ENCODE assay signal across 20 cellular contexts in genomic region chr1:12188657-12189327, GRCh38. TPM values are rescaled to one million over a fixed set of nuclear protein-coding genes. Genes with fewer than 3 reads are reported as not detected.
DNase-seq lines count a peak whose midpoint lies in the region; ATAC-seq and TF ChIP-seq lines count a peak whose summit lies in the region.
"Had no signal": no experiment of that assay in that cellular context is flagged by ENCODE, and none has a peak within 500 bp of the region (broad histone marks: within the 10 kb centered on the region; RNA-seq: fewer than 3 reads in every experiment).

No MANE protein-coding gene starts in this region.

- DNase-seq in activated naive CD4-positive, alpha-beta T cell treated with anti-CD3 and anti-CD28 coated beads for 36 hours = no peak
- no peak for DNase-seq in activated naive CD4-positive, alpha-beta T cell treated with anti-CD3 and anti-CD28 coated beads, Interleukin-2, amount 10 ng/mL, durations not matched to agents 7 days and 5 days
- DNase-seq in Peyer's patch (peak in 2 of 3 donors; percentile 76 to 78), left colon (no peak), NCI-H748 treated with DMSO at 0.1 percent for 48 hours (lab: John Stamatoyannopoulos, UW) (no peak), NOMO-1 (lab: John Stamatoyannopoulos, UW; ENCODE audit: unreplicated experiment in 2 of 2) (no peak)
- DNase-seq in stimulated activated naive B cell treated with anti-CD40 and anti-IgM and Interleukin-4, amounts not matched to agents 10 μg/mL and 1 μg/mL and 100 μg/mL, for 72 hours = no peak
- DNase-seq: ACHN; activated CD4-positive, alpha-beta T cell treated with anti-CD3 and anti-CD28 coated beads, Interleukin-2, amount 50 U/mL, for 48 hours; anterior cingulate cortex; effector CD8-positive, alpha-beta T cell; heart right ventricle; islet precursor cell; NCI-H1105; NCI-H774; stomach had no signal

- peaks cover 17% of the 10 kb centered on the region for H3K4me1 Mint-ChIP-seq in activated naive CD4-positive, alpha-beta T cell treated with anti-CD3 and anti-CD28 coated beads for 36 hours (ENCODE audit: low read depth)
- H3K4me1 Mint-ChIP-seq in activated naive CD4-positive, alpha-beta T cell treated with anti-CD3 and anti-CD28 coated beads, Interleukin-2, amount 10 ng/mL, durations not matched to agents 7 days and 5 days = peaks cover 42% of the 10 kb centered on the region
- H3K4me1 Mint-ChIP-seq in stimulated activated naive B cell treated with anti-CD40 and anti-IgM and Interleukin-4, amounts not matched to agents 10 μg/mL and 1 μg/mL and 100 μg/mL, for 72 hours = peaks cover 33 to 60% of the 10 kb centered on the region in 2 donors

- intact Hi-C loops in activated naive CD4-positive, alpha-beta T cell treated with anti-CD3 and anti-CD28 coated beads for 36 hours (cut with micrococcal nuclease) = loop anchor here (1.0 kb wide), 1 partner anchor 36 kb away; no protein-coding TSS in a partner anchor
- intact Hi-C loops in left colon (cut with DNase I, micrococcal nuclease) = no loop called here

- H3K9me3 Mint-ChIP-seq in activated naive CD4-positive, alpha-beta T cell treated with anti-CD3 and anti-CD28 coated beads for 36 hours = no peaks in the 10 kb centered on the region
- no peaks in the 10 kb centered on the region for H3K9me3 Mint-ChIP-seq in activated naive CD4-positive, alpha-beta T cell treated with anti-CD3 and anti-CD28 coated beads, Interleukin-2, amount 10 ng/mL, durations not matched to agents 7 days and 5 days
- no peaks in the 10 kb centered on the region for H3K9me3 Mint-ChIP-seq in stimulated activated naive B cell treated with anti-CD40 and anti-IgM and Interleukin-4, amounts not matched to agents 10 μg/mL and 1 μg/mL and 100 μg/mL, for 72 hours
- H3K9me3 Mint-ChIP-seq: neural progenitor cell had no signal

- H3K9me3 ChIP-seq in Peyer's patch = no peaks in the 10 kb centered on the region
- H3K9me3 ChIP-seq: heart right ventricle, stomach had no signal

- H3K27me3 ChIP-seq in Peyer's patch = no peaks in the 10 kb centered on the region
- H3K27me3 ChIP-seq: heart right ventricle, neural progenitor cell, stomach had no signal

- no peak overlapping the region for H3K4me3 Mint-ChIP-seq in activated naive CD4-positive, alpha-beta T cell treated with anti-CD3 and anti-CD28 coated beads for 36 hours
- no peak overlapping the region for H3K4me3 Mint-ChIP-seq in activated naive CD4-positive, alpha-beta T cell treated with anti-CD3 and anti-CD28 coated beads, Interleukin-2, amount 10 ng/mL, durations not matched to agents 7 days and 5 days
- H3K4me3 Mint-ChIP-seq in stimulated activated naive B cell treated with anti-CD40 and anti-IgM and Interleukin-4, amounts not matched to agents 10 μg/mL and 1 μg/mL and 100 μg/mL, for 72 hours = no peak overlapping the region

- peaks cover 23% of the 10 kb centered on the region for H3K36me3 Mint-ChIP-seq in activated naive CD4-positive, alpha-beta T cell treated with anti-CD3 and anti-CD28 coated beads for 36 hours (ENCODE audit: low read depth)
- peaks cover 49% of the 10 kb centered on the region for H3K36me3 Mint-ChIP-seq in activated naive CD4-positive, alpha-beta T cell treated with anti-CD3 and anti-CD28 coated beads, Interleukin-2, amount 10 ng/mL, durations not matched to agents 7 days and 5 days
- peaks cover 52 to 62% of the 10 kb centered on the region in 2 donors for H3K36me3 Mint-ChIP-seq in stimulated activated naive B cell treated with anti-CD40 and anti-IgM and Interleukin-4, amounts not matched to agents 10 μg/mL and 1 μg/mL and 100 μg/mL, for 72 hours
- H3K36me3 Mint-ChIP-seq: neural progenitor cell had no signal

- CTCF ChIA-PET in activated naive CD4-positive, alpha-beta T cell treated with anti-CD3 and anti-CD28 coated beads for 36 hours (lab: Charles Lee) = interaction anchor here (0.9 kb wide), 1 partner anchor 64 kb away, joined by 3 read pairs; no protein-coding TSS in a partner anchor
- CTCF ChIA-PET in activated naive CD4-positive, alpha-beta T cell treated with anti-CD3 and anti-CD28 coated beads, Interleukin-2, amount 10 ng/mL, durations not matched to agents 7 days and 5 days (lab: Charles Lee) = interaction anchor here (1.7 to 2.3 kb wide), 2 partner anchors 12 to 63 kb away, joined by 5 to 8 read pairs; no protein-coding TSS in a partner anchor

- peak overlapping the region; percentile 9 for H3K27ac Mint-ChIP-seq in activated naive CD4-positive, alpha-beta T cell treated with anti-CD3 and anti-CD28 coated beads for 36 hours
- no peak overlapping the region for H3K27ac Mint-ChIP-seq in activated naive CD4-positive, alpha-beta T cell treated with anti-CD3 and anti-CD28 coated beads, Interleukin-2, amount 10 ng/mL, durations not matched to agents 7 days and 5 days
- peak overlapping the region; percentile 63 for H3K27ac Mint-ChIP-seq in stimulated activated naive B cell treated with anti-CD40 and anti-IgM and Interleukin-4, amounts not matched to agents 10 μg/mL and 1 μg/mL and 100 μg/mL, for 72 hours

- no peaks in the 10 kb centered on the region for H3K27me3 Mint-ChIP-seq in activated naive CD4-positive, alpha-beta T cell treated with anti-CD3 and anti-CD28 coated beads for 36 hours (ENCODE audit: low read depth)
- no peaks in the 10 kb centered on the region for H3K27me3 Mint-ChIP-seq in activated naive CD4-positive, alpha-beta T cell treated with anti-CD3 and anti-CD28 coated beads, Interleukin-2, amount 10 ng/mL, durations not matched to agents 7 days and 5 days
- H3K27me3 Mint-ChIP-seq in stimulated activated naive B cell treated with anti-CD40 and anti-IgM and Interleukin-4, amounts not matched to agents 10 μg/mL and 1 μg/mL and 100 μg/mL, for 72 hours = no peaks in the 10 kb centered on the region

- no peak for TF ChIP-seq CTCF in Peyer's patch (IDR thresholded peaks at IDR 0.05)

- peaks cover 17 to 55% (median 36%) of the 10 kb centered on the region in 4 donors for H3K4me1 ChIP-seq in Peyer's patch

- peak overlapping the region; percentile 38 to 87 (median 80) for H3K27ac ChIP-seq in Peyer's patch
- H3K27ac ChIP-seq: heart right ventricle, HL-60, KMS-11, neural progenitor cell, stomach had no signal

- ATAC-seq in left colon (peak; percentile 24), HG03045 (IDR thresholded peaks at IDR 0.05; ENCODE audit: unreplicated experiment) (no peak)
- ATAC-seq in stimulated activated naive B cell treated with anti-CD40 and anti-IgM and Interleukin-4, amounts not matched to agents 10 μg/mL and 1 μg/mL and 100 μg/mL, for 72 hours (replicated peaks) = no peak
- ATAC-seq: heart right ventricle had no signal

- TF ChIP-seq POLR2A in Peyer's patch (IDR thresholded peaks at IDR 0.05) = peak in 1 of 2 donors; percentile 33

- H3K36me3 ChIP-seq in Peyer's patch = peaks cover 0 to 23% (median 0%) of the 10 kb centered on the region in 3 donors
- H3K36me3 ChIP-seq: neural progenitor cell had no signal

- H3K4me3 ChIP-seq in Peyer's patch = no peak overlapping the region
- H3K4me3 ChIP-seq: heart right ventricle, neural progenitor cell, stomach had no signal

RNA-seq across cellular contexts. Expression of gene TNFRSF1B, which starts 22.0 kb away (rescaled TPM):
- 10 to 100 TPM; 69.4 to 75.7 TPM for total RNA-seq in activated naive CD4-positive, alpha-beta T cell treated with anti-CD3 and anti-CD28 coated beads for 36 hours
- total RNA-seq in Peyer's patch = 10 to 100 TPM; 37.1 to 92.8 (median 64.0) TPM
- total RNA-seq in left colon = 10 to 100 TPM; 18.6 to 28.3 TPM

RNA-seq across cellular contexts. Expression of gene VPS13D, which starts 41.0 kb away (rescaled TPM):
- total RNA-seq in activated naive CD4-positive, alpha-beta T cell treated with anti-CD3 and anti-CD28 coated beads for 36 hours = 10 to 100 TPM; 20.0 to 23.3 TPM
- 100 to 1,000 TPM in 3 of 4 donors, 10 to 100 TPM in 1; 88.3 to 123 (median 113) TPM for total RNA-seq in Peyer's patch
- 10 to 100 TPM; 76.1 to 99.9 TPM for total RNA-seq in left colon

Comparison
In these comparisons a context has a peak if more than half of its experiments do, and no peak if none do; other contexts are left out.
1. DNase-seq: peak in Peyer's patch (2 of 3); none in activated naive CD4-positive, alpha-beta T cell treated with anti-CD3 and anti-CD28 coated beads for 36 hours (single experiment), activated naive CD4-positive, alpha-beta T cell treated with anti-CD3 and anti-CD28 coated beads, Interleukin-2, amount 10 ng/mL, durations not matched to agents 7 days and 5 days (single experiment), left colon (0 of 2), stimulated activated naive B cell treated with anti-CD40 and anti-IgM and Interleukin-4, amounts not matched to agents 10 μg/mL and 1 μg/mL and 100 μg/mL, for 72 hours (single experiment), NCI-H748 treated with DMSO at 0.1 percent for 48 hours (single experiment) and NOMO-1 (0 of 2).